ENCODE assay signal across 8 cellular contexts in genomic region chrX:118346258-118347094, GRCh38. TPM values are rescaled to one million over a fixed set of nuclear protein-coding genes. Genes with fewer than 3 reads are reported as not detected.
A peak's percentile ranks its signal among the peaks of the same experiment; 100 is the strongest.
DNase-seq lines count a peak whose midpoint lies in the region; ATAC-seq and TF ChIP-seq lines count a peak whose summit lies in the region.

No MANE protein-coding gene starts in this region.

- no peaks in the 10 kb centered on the region for H3K27me3 ChIP-seq in CD4-positive, alpha-beta memory T cell (ENCODE audit: insufficient read depth, low read length)
- H3K27me3 ChIP-seq in HUES64 (ENCODE audit: insufficient read depth, low read length) (no peaks in the 10 kb centered on the region), iPS-18a (ENCODE audit: control insufficient read depth, insufficient read depth, low read length) (no peaks in the 10 kb centered on the region)

- peak overlapping the region; percentile 84 for H3K27ac ChIP-seq in CD4-positive, alpha-beta memory T cell (ENCODE audit: low read depth, low read length)
- H3K27ac ChIP-seq in HUES64 (ENCODE audit: low read depth, low read length) (peak overlapping the region; percentile 93), iPS-18a (ENCODE audit: low read length) (no peak overlapping the region)

- H3K4me3 Mint-ChIP-seq in CD4-positive, alpha-beta memory T cell: peak overlapping the region; percentile 97 to 100 (median 99)
- H3K4me3 Mint-ChIP-seq in T-helper 17 cell: peak overlapping the region; percentile 99

- CTCF ChIA-PET in CD4-positive, alpha-beta memory T cell (lab: Charles Lee; ENCODE audit: partially characterized antibody): interaction anchor here (1.1 kb wide), 1 partner anchor 11 kb away, joined by 3 read pairs; no protein-coding TSS in a partner anchor

- POLR2A ChIA-PET in CD4-positive, alpha-beta memory T cell (lab: Charles Lee; ENCODE audit: partially characterized antibody): interaction anchor here (0.8 to 2.2 kb wide), 8 partner anchors 12 to 182 kb away, joined by 3 to 9 read pairs (median 4); partner anchors contain the start of gene DOCK11

- H3K36me3 ChIP-seq in CD4-positive, alpha-beta memory T cell (ENCODE audit: insufficient read depth, low read length): no peaks in the 10 kb centered on the region
- H3K36me3 ChIP-seq in HUES64 (ENCODE audit: insufficient read depth, low read length) (no peaks in the 10 kb centered on the region), iPS-18a (ENCODE audit: control insufficient read depth, low read depth, low read length) (no peaks in the 10 kb centered on the region)

- peak overlapping the region; percentile 76 to 85 for H3K4me3 ChIP-seq in CD4-positive, alpha-beta memory T cell (ENCODE audit: low read length in 2 of 2)
- H3K4me3 ChIP-seq in HUES64 (ENCODE audit: low read length) (peak overlapping the region; percentile 96), astrocyte of the cerebellum (ENCODE audit: low read depth, low read length) (peak overlapping the region; percentile 79), iPS-18a (ENCODE audit: low read length) (peak overlapping the region; percentile 66)

- H3K4me1 Mint-ChIP-seq in CD4-positive, alpha-beta memory T cell: peaks cover 16 to 55% (median 30%) of the 10 kb centered on the region in 4 donors
- H3K4me1 Mint-ChIP-seq in T-helper 17 cell: peaks cover 23% of the 10 kb centered on the region

- H3K9ac ChIP-seq in HUES64 (ENCODE audit: low read depth, low read length) (peak overlapping the region; percentile 85), iPS-18a (ENCODE audit: low read length) (peak overlapping the region; percentile 54)

- no peaks in the 10 kb centered on the region for H3K9me3 Mint-ChIP-seq in CD4-positive, alpha-beta memory T cell

- H3K4me1 ChIP-seq in CD4-positive, alpha-beta memory T cell (ENCODE audit: insufficient read depth, low read length): peaks cover 47% of the 10 kb centered on the region
- no peaks in the 10 kb centered on the region; the same call in 1 of the 2 replicates for H3K4me1 ChIP-seq in HUES64 (ENCODE audit: insufficient read depth, low read length)
- peaks cover 5% of the 10 kb centered on the region for H3K4me1 ChIP-seq in iPS-18a (ENCODE audit: control insufficient read depth, low read depth, low read length)

- no peaks in the 10 kb centered on the region for H3K9me3 ChIP-seq in CD4-positive, alpha-beta memory T cell (ENCODE audit: control insufficient read depth in 1 of 2, low read length in 2 of 2)
- no peaks in the 10 kb centered on the region for H3K9me3 ChIP-seq in HUES64 (ENCODE audit: insufficient read depth, low read depth, low read length)
- H3K9me3 ChIP-seq in T-helper 17 cell (ENCODE audit: control insufficient read depth, low read length, poor library complexity, severe bottlenecking): no peaks in the 10 kb centered on the region
- H3K9me3 ChIP-seq in iPS-18a (ENCODE audit: control insufficient read depth, low read depth, low read length): peaks cover 4% of the 10 kb centered on the region

- intact Hi-C loops in CD4-positive, alpha-beta memory T cell (cut with micrococcal nuclease): loop anchor here (1.0 to 10.0 kb wide), 4 partner anchors 150 to 1121 kb away; partner anchors contain the start of gene SLC25A5

- TF ChIP-seq CTCF in astrocyte of the cerebellum (IDR thresholded peaks at IDR 0.05; ENCODE audit: low read depth, low read length, missing control alignments): no peak

- H3K27ac Mint-ChIP-seq in CD4-positive, alpha-beta memory T cell: peak overlapping the region; percentile 97 to 100 (median 98)
- H3K27ac Mint-ChIP-seq in T-helper 17 cell: peak overlapping the region; percentile 97

- in situ Hi-C loops in astrocyte of the cerebellum (cut with HindIII; ENCODE audit: low sequenced_read_pairs): no loop called here

- peaks cover 0 to 13% of the 10 kb centered on the region in 2 donors for H3K36me3 Mint-ChIP-seq in CD4-positive, alpha-beta memory T cell
- peaks cover 2% of the 10 kb centered on the region for H3K36me3 Mint-ChIP-seq in T-helper 17 cell (ENCODE audit: low read depth)

- ATAC-seq in GM21381 (IDR thresholded peaks at IDR 0.05; ENCODE audit: unreplicated experiment): peak; percentile 20
- peak; percentile 48 for ATAC-seq in T-helper 17 cell

- WGBS in HUES64: under 1% methylated on average over 42 of the region's 51 CpGs

- peak; percentile 39 to 67 (median 49) for DNase-seq in CD4-positive, alpha-beta memory T cell
- DNase-seq in T-helper 17 cell: peak; percentile 17 to 53 (median 38)
- no peak for DNase-seq in astrocyte of the cerebellum (ENCODE audit: low read depth)
- peak; percentile 39 for DNase-seq in stimulated activated CD4-positive, alpha-beta T cell treated with anti-CD3 and anti-CD28 coated beads, Interleukin-12 subunit alpha, Interleukin-12 subunit beta, amount 100 ng/mL, for 4 hours
- DNase-seq in HuH-7.5 (ENCODE audit: low spot score): no peak

- no peaks in the 10 kb centered on the region for H3K27me3 Mint-ChIP-seq in CD4-positive, alpha-beta memory T cell
- H3K27me3 Mint-ChIP-seq in T-helper 17 cell: no peaks in the 10 kb centered on the region

RNA-seq across cellular contexts. Expression of gene WDR44, which starts 0.6 kb away (rescaled TPM):
- total RNA-seq in CD4-positive, alpha-beta memory T cell: 10 to 100 TPM; 20.5 to 24.1 TPM
- polyA plus RNA-seq in CD4-positive, alpha-beta memory T cell: 10 to 100 TPM in 1 of 2 donors, 1 to 10 TPM in 1; 7.6 to 10.4 TPM
- 14.4 TPM for polyA plus RNA-seq in HUES64 (2013, experiment 1 of 2)
- polyA plus RNA-seq in HUES64 (2013, experiment 2 of 2): 12.7 TPM
- 10 to 100 TPM; 15.4 to 18.0 TPM for total RNA-seq in T-helper 17 cell

Comparison
In these comparisons a context has a peak if more than half of its experiments do, and no peak if none do; other contexts are left out.
1. DNase-seq: peak in CD4-positive, alpha-beta memory T cell (5 of 5), T-helper 17 cell (3 of 3) and stimulated activated CD4-positive, alpha-beta T cell treated with anti-CD3 and anti-CD28 coated beads, Interleukin-12 subunit alpha, Interleukin-12 subunit beta, amount 100 ng/mL, for 4 hours (single experiment); none in astrocyte of the cerebellum (single experiment) and HuH-7.5 (single experiment).
2. Peak in every context shown above with its lines, with median percentiles within 50 percentile points of each other: H3K4me3 ChIP-seq.